In genomic region chr6:31878761-31879542, GRCh38 we compare ENCODE assay signal across 15 cellular contexts. TPM values are rescaled to one million over a fixed set of nuclear protein-coding genes. Genes with fewer than 3 reads are reported as not detected.
DNase-seq lines count a peak whose midpoint lies in the region; ATAC-seq and TF ChIP-seq lines count a peak whose summit lies in the region.
"Had no signal": no experiment of that assay in that cellular context is flagged by ENCODE, and none has a peak within 500 bp of the region (broad histone marks: within the 10 kb centered on the region; RNA-seq: fewer than 3 reads in every experiment).

TSS of gene SLC44A4 (minus strand) at chr6:31878997. CDS start at chr6:31878980, 17 bp downstream.

- dilution Hi-C loops in IMR-90 (cut with HindIII; ENCODE audit: low sequenced_read_pairs, unreplicated experiment) = no loop called here

- no peak within 1 kb of the TSS for H3K9ac ChIP-seq in IMR-90 (ENCODE audit: low read depth, low read length)

- H4K8ac ChIP-seq in IMR-90 (ENCODE audit: low read depth in 2 of 2, low read length in 2 of 2) = no peak within 1 kb of the TSS

- H2AK5ac ChIP-seq in IMR-90 (ENCODE audit: low read depth, low read length) = no peak within 1 kb of the TSS

- no peak within 1 kb of the TSS for H3K18ac ChIP-seq in IMR-90 (ENCODE audit: low read depth, low read length)

- peaks cover 9% of the 10 kb centered on the region for H3K4me1 Mint-ChIP-seq in dendritic cell treated with granulocyte-macrophage colony-stimulating factor and Interleukin-4, amounts not matched to agents 40 ng/mL and 50 ng/mL, for 4 days (ENCODE audit: low read depth)
- H3K4me1 Mint-ChIP-seq: activated naive CD4-positive, alpha-beta T cell treated with anti-CD3 and anti-CD28 coated beads, Interleukin-2, amount 50 U/mL, for 24 hours had no signal

- intact Hi-C loops in IMR-90 (cut with micrococcal nuclease) = no loop called here
- intact Hi-C loops in dendritic cell treated with granulocyte-macrophage colony-stimulating factor and Interleukin-4, amounts not matched to agents 40 ng/mL and 50 ng/mL, for 4 days (cut with micrococcal nuclease) = no loop called here
- intact Hi-C loops in lower lobe of right lung (cut with DNase I) = no loop called here
- intact Hi-C loops in stomach (cut with DNase I; ENCODE audit: low total_unique reads) = no loop called here

- H2BK120ac ChIP-seq in IMR-90 (ENCODE audit: low read depth, low read length) = no peak within 1 kb of the TSS

- H3K4me3 Mint-ChIP-seq in dendritic cell treated with granulocyte-macrophage colony-stimulating factor and Interleukin-4, amounts not matched to agents 40 ng/mL and 50 ng/mL, for 4 days = no peak within 1 kb of the TSS
- H3K4me3 Mint-ChIP-seq: activated naive CD4-positive, alpha-beta T cell treated with anti-CD3 and anti-CD28 coated beads, Interleukin-2, amount 50 U/mL, for 24 hours; stimulated activated naive CD8-positive, alpha-beta T cell treated with anti-CD3 and anti-CD28 coated beads, Interleukin-15, Interleukin-2, amounts not matched to agents 100 ng/mL and 50 ng/mL, for 24 hours had no signal

- TF ChIP-seq POLR2A in IMR-90 (IDR thresholded peaks at IDR 0.05; ENCODE audit: low read depth, low read length) (no peak), stomach (IDR thresholded peaks at IDR 0.05) (peak in 1 of 4 donors; percentile 46)

- peaks cover 5% of the 10 kb centered on the region for H3K27me3 Mint-ChIP-seq in dendritic cell treated with granulocyte-macrophage colony-stimulating factor and Interleukin-4, amounts not matched to agents 40 ng/mL and 50 ng/mL, for 4 days
- H3K27me3 Mint-ChIP-seq: activated naive CD4-positive, alpha-beta T cell treated with anti-CD3 and anti-CD28 coated beads, Interleukin-2, amount 50 U/mL, for 24 hours; stimulated activated naive CD8-positive, alpha-beta T cell treated with anti-CD3 and anti-CD28 coated beads, Interleukin-15, Interleukin-2, amounts not matched to agents 100 ng/mL and 50 ng/mL, for 24 hours had no signal

- no peak within 1 kb of the TSS for H3K14ac ChIP-seq in IMR-90 (replicated peaks; ENCODE audit: low read depth, low read length)

- H3K79me1 ChIP-seq in IMR-90 (ENCODE audit: low read depth in 1 of 2, low read length in 2 of 2) = no peaks in the 10 kb centered on the region

- no peak within 1 kb of the TSS for H3K23ac ChIP-seq in IMR-90 (ENCODE audit: low read depth, low read length)

- CTCF ChIA-PET in IMR-90 (lab: Yijun Ruan, JAX) = no interaction called here

- no peak within 1 kb of the TSS for H3K4ac ChIP-seq in IMR-90 (ENCODE audit: low read depth, low read length)

- in situ Hi-C loops in IMR-90 (cut with MboI; ENCODE audit: low sequenced_read_pairs) = no loop called here

- H2AFZ ChIP-seq in IMR-90 (replicated peaks; ENCODE audit: low read length, poor library complexity) = peak within 1 kb of the TSS; percentile 17

- TF ChIP-seq EP300 in stomach (IDR thresholded peaks at IDR 0.05) = no peak

- H3K56ac ChIP-seq in IMR-90 (ENCODE audit: extremely low read depth, insufficient read depth, low read length) = no peak within 1 kb of the TSS

- H3K27ac Mint-ChIP-seq in dendritic cell treated with granulocyte-macrophage colony-stimulating factor and Interleukin-4, amounts not matched to agents 40 ng/mL and 50 ng/mL, for 4 days = peak within 1 kb of the TSS; percentile 43
- H3K27ac Mint-ChIP-seq: activated naive CD4-positive, alpha-beta T cell treated with anti-CD3 and anti-CD28 coated beads, Interleukin-2, amount 50 U/mL, for 24 hours; stimulated activated naive CD8-positive, alpha-beta T cell treated with anti-CD3 and anti-CD28 coated beads, Interleukin-15, Interleukin-2, amounts not matched to agents 100 ng/mL and 50 ng/mL, for 24 hours had no signal

- BruUV-seq in IMR-90 (replicated peaks; lab: Mats Ljungman, UMichigan) = no TSS peak

- H3K9me3 Mint-ChIP-seq in dendritic cell treated with granulocyte-macrophage colony-stimulating factor and Interleukin-4, amounts not matched to agents 40 ng/mL and 50 ng/mL, for 4 days = no peaks in the 10 kb centered on the region
- H3K9me3 Mint-ChIP-seq: activated naive CD4-positive, alpha-beta T cell treated with anti-CD3 and anti-CD28 coated beads, Interleukin-2, amount 50 U/mL, for 24 hours; stimulated activated naive CD8-positive, alpha-beta T cell treated with anti-CD3 and anti-CD28 coated beads, Interleukin-15, Interleukin-2, amounts not matched to agents 100 ng/mL and 50 ng/mL, for 24 hours had no signal

- H3K4me1 ChIP-seq in IMR-90 (ENCODE audit: control insufficient read depth, insufficient read depth, low read length) (peaks cover 10% of the 10 kb centered on the region), lower lobe of right lung (peaks cover 8% of the 10 kb centered on the region), stomach (peaks cover 17 to 44% (median 25%) of the 10 kb centered on the region in 4 donors)

- TF ChIP-seq RAD21 in IMR-90 (IDR thresholded peaks at IDR 0.05; ENCODE audit: low read length) = no peak

- no peak for ATAC-seq in IMR-90 (ENCODE audit: low read depth)
- ATAC-seq in lower lobe of right lung = peak; percentile 67 to 86
- ATAC-seq: left ventricle myocardium superior had no signal

- H4K91ac ChIP-seq in IMR-90 (ENCODE audit: insufficient read depth, low read depth, low read length) = no peak within 1 kb of the TSS

- H2BK5ac ChIP-seq in IMR-90 (ENCODE audit: low read depth, low read length, poor library complexity, severe bottlenecking) = no peak within 1 kb of the TSS

- H3K27me3 ChIP-seq in IMR-90 (ENCODE audit: control insufficient read depth, insufficient read depth, low read length) = no peaks in the 10 kb centered on the region
- no peaks in the 10 kb centered on the region for H3K27me3 ChIP-seq in lower lobe of right lung (ENCODE audit: low read depth)
- H3K27me3 ChIP-seq in stomach = no peaks in the 10 kb centered on the region
- H3K27me3 ChIP-seq in WERI-Rb-1 (ENCODE audit: insufficient read depth, low read depth, severe bottlenecking) = no peaks in the 10 kb centered on the region

- POLR2A ChIA-PET in IMR-90 (lab: Charles Lee; ENCODE audit: unreplicated experiment) = no interaction called here

- H3K4me2 ChIP-seq in IMR-90 (ENCODE audit: low read depth, low read length) = no peak within 1 kb of the TSS

- DNase-seq in IMR-90 (no peak), lower lobe of right lung (no peak), stomach (peak; percentile 71), cortex of kidney (lab: John Stamatoyannopoulos, UW) (no peak), NCI-H774 (lab: John Stamatoyannopoulos, UW) (no peak), WERI-Rb-1 (no peak)
- DNase-seq: activated CD8-positive, alpha-beta memory T cell treated with anti-CD3 and anti-CD28 coated beads for 24 hours; foreskin fibroblast; left ventricle myocardium superior; stimulated activated CD4-positive, alpha-beta T cell treated with anti-CD3 and anti-CD28 coated beads, Interleukin-4, amount 100 ng/mL, for 1 hour had no signal

- 0 out of 2 replicates have a peak, but pooled peaks cover 2% of the 10 kb centered on the region for H4K20me1 ChIP-seq in IMR-90 (ENCODE audit: insufficient read depth, low read length)

- H3K36me3 Mint-ChIP-seq in dendritic cell treated with granulocyte-macrophage colony-stimulating factor and Interleukin-4, amounts not matched to agents 40 ng/mL and 50 ng/mL, for 4 days (ENCODE audit: low read depth) = peaks cover 48% of the 10 kb centered on the region

- H3K27ac ChIP-seq in IMR-90 (ENCODE audit: insufficient read depth, low read length) (no peak within 1 kb of the TSS), lower lobe of right lung (peak within 1 kb of the TSS; percentile 53), stomach (peak within 1 kb of the TSS; percentile 85 to 95 (median 92)), WERI-Rb-1 (no peak within 1 kb of the TSS)

- 0 out of 2 replicates have a peak, but pooled peaks cover 2% of the 10 kb centered on the region for H3K9me1 ChIP-seq in IMR-90 (ENCODE audit: insufficient read depth, low read length)

- H3K4me3 ChIP-seq in IMR-90 (ENCODE audit: insufficient read depth, low read depth, low read length) (no peak within 1 kb of the TSS), lower lobe of right lung (peak within 1 kb of the TSS; percentile 42), stomach (peak within 1 kb of the TSS; percentile 36 to 59 (median 47)), WERI-Rb-1 (ENCODE audit: low read depth, low read length) (no peak within 1 kb of the TSS)

- 95% methylated on average over 6 of the region's 30 CpGs; no CpG with 5 or more reads in 1 of the 2 experiments for WGBS in IMR-90 (ENCODE audit: extremely low coverage in 2 of 2, insufficient read length in 1 of 2), 2 experiments
- WGBS in stomach, 5 donors = 26 to 54% (median 37%) methylated on average over 19 to 30 of the region's 30 CpGs

- no peak within 1 kb of the TSS for H4K5ac ChIP-seq in IMR-90 (ENCODE audit: low read depth, low read length)

- no peak within 1 kb of the TSS for H2AK9ac ChIP-seq in IMR-90 (replicated peaks; ENCODE audit: low read depth, low read length, poor library complexity)

- H2BK20ac ChIP-seq in IMR-90 (ENCODE audit: low read depth, low read length) = no peak within 1 kb of the TSS

- H3K36me3 ChIP-seq in IMR-90 (ENCODE audit: control insufficient read depth, insufficient read depth, low read length) (peaks cover 40% of the 10 kb centered on the region), lower lobe of right lung (peaks cover 48% of the 10 kb centered on the region), stomach (peaks cover 44 to 65% (median 50%) of the 10 kb centered on the region in 4 donors), WERI-Rb-1 (peaks cover 50% of the 10 kb centered on the region)

- H3K9me3 ChIP-seq in IMR-90 (ENCODE audit: control insufficient read depth, insufficient read depth, low read length) (no peaks in the 10 kb centered on the region), lower lobe of right lung (no peaks in the 10 kb centered on the region), stomach (no peaks in the 10 kb centered on the region), WERI-Rb-1 (ENCODE audit: severe bottlenecking) (no peaks in the 10 kb centered on the region)

- TF ChIP-seq CTCF in IMR-90 (conservative IDR thresholded peaks at IDR 0.05; ENCODE audit: low read depth, low read length) (no peak), lower lobe of right lung (IDR thresholded peaks at IDR 0.05) (no peak), stomach (IDR thresholded peaks at IDR 0.05) (no peak), WERI-Rb-1 (IDR thresholded peaks at IDR 0.05; ENCODE audit: low read depth, low read length) (no peak)

- no peak within 1 kb of the TSS for H2BK15ac ChIP-seq in IMR-90 (ENCODE audit: low read depth, low read length)

TF ChIP-seq in IMR-90, 13 proteins besides CTCF, POLR2A, EP300 and RAD21 (continues in another document):
- TF ChIP-seq RCOR1 (IDR thresholded peaks at IDR 0.05; ENCODE audit: insufficient replicate concordance, low read length) (no peak), BHLHE40 (IDR thresholded peaks at IDR 0.05; ENCODE audit: low read depth, low read length) (no peak), MAFK (IDR thresholded peaks at IDR 0.05; ENCODE audit: low read depth, low read length) (no peak)

RNA-seq across cellular contexts. Expression of gene SLC44A4, which starts in this region (rescaled TPM):
- total RNA-seq in IMR-90 (2012; rRNA removed) = 0.36 TPM in 1 of 2 replicates, not detected in the other
- 0.14 and 0.19 TPM in 2 replicates for polyA plus RNA-seq in IMR-90 (2012; rRNA removed)
- polyA plus RNA-seq in IMR-90 (2012; cell fraction: cytosol; rRNA removed) = 0.26 and 0.84 TPM in 2 replicates
- polyA plus RNA-seq in IMR-90 (2012; cell fraction: nucleus; rRNA removed; ENCODE audit: low replicate concordance) = 0.23 and 0.28 TPM in 2 replicates
- 53.7 TPM for total RNA-seq in lower lobe of right lung
- total RNA-seq in stomach = 100 to 1,000 TPM in 4 of 5 donors, 10 to 100 TPM in 1; 74.2 to 201 (median 175) TPM
- 100 to 1,000 TPM in 1 of 3 donors, 10 to 100 TPM in 2; 35.4 to 111 (median 47.9) TPM for polyA plus RNA-seq in stomach
- total RNA-seq: left ventricle myocardium superior; LHCN-M2; T-helper 2 cell treated with Interferon-gamma antibody and Interleukin-4, amounts not matched to agents 100 ng/mL and 5 ng/mL, for 36 hours had no signal

Comparison
In these comparisons a context has a peak if more than half of its experiments do, and no peak if none do; other contexts are left out.
1. RNA of gene SLC44A4 (total RNA-seq): 74.2 to 201 TPM in stomach and 53.7 TPM in lower lobe of right lung (single experiment); 0.36 TPM in IMR-90; every median in the first group is over 10 times any median in the second.
2. RNA of gene SLC44A4 (polyA plus RNA-seq): 35.4 to 111 TPM in stomach; 0.14 to 0.84 TPM in IMR-90; every median in the first group is over 10 times any median in the second.
3. H3K27ac ChIP-seq: peak in lower lobe of right lung (single experiment) and stomach (5 of 5); none in IMR-90 (single experiment) and WERI-Rb-1 (single experiment).
4. H3K4me3 ChIP-seq: peak in lower lobe of right lung (single experiment) and stomach (4 of 4); none in IMR-90 (single experiment) and WERI-Rb-1 (single experiment).